Comparison of ENCODE assay signal across 4 cellular contexts in genomic region chr7:7542251-7542835, GRCh38.
TF ChIP-seq lines count a peak whose summit lies in the region.

No MANE protein-coding gene starts in this region.

TF ChIP-seq in A549, 52 proteins besides CTCF, POLR2A, EP300 and RAD21:
- no peak for TF ChIP-seq HMGXB4 (CRISPR knock-in tag; IDR thresholded peaks at IDR 0.05; ENCODE audit: borderline replicate concordance)
- no peak for TF ChIP-seq POLR2AphosphoS2 (conservative IDR thresholded peaks at IDR 0.05; ENCODE audit: low read length)
- no peak for TF ChIP-seq TP53 (CRISPR knock-in tag; IDR thresholded peaks at IDR 0.05)
- TF ChIP-seq FOSB (CRISPR knock-in tag; IDR thresholded peaks at IDR 0.05), result no peak
- TF ChIP-seq CEBPB (IDR thresholded peaks at IDR 0.05), result peak; percentile 69 to 70

TF ChIP-seq in IMR-90, 13 proteins besides CTCF, POLR2A, EP300 and RAD21:
- TF ChIP-seq SMC3 (IDR thresholded peaks at IDR 0.05; ENCODE audit: low read depth, low read length), result no peak
- TF ChIP-seq CHD1 (IDR thresholded peaks at IDR 0.05; ENCODE audit: low read depth, low read length), result no peak
- no peak for TF ChIP-seq MAZ (IDR thresholded peaks at IDR 0.05; ENCODE audit: borderline replicate concordance, low read depth, low read length)
- peak; percentile 39; the same call in 1 of the 2 replicates for TF ChIP-seq CEBPB (IDR thresholded peaks at IDR 0.05; ENCODE audit: low read depth, low read length)
- no peak for TF ChIP-seq NFE2L2 (IDR thresholded peaks at IDR 0.05; ENCODE audit: low read depth, low read length)
- no peak for TF ChIP-seq RCOR1 (IDR thresholded peaks at IDR 0.05; ENCODE audit: insufficient replicate concordance, low read length)
- no peak for TF ChIP-seq RFX5 (IDR thresholded peaks at IDR 0.05; ENCODE audit: low read depth, low read length)
- no peak for TF ChIP-seq USF2 (IDR thresholded peaks at IDR 0.05; ENCODE audit: low read depth, low read length)

TF ChIP-seq in K562, 482 proteins besides CTCF, POLR2A, EP300 and RAD21:
- TF ChIP-seq ZNF121 (CRISPR knock-in tag; conservative IDR thresholded peaks at IDR 0.05) (no peak), CEBPG (CRISPR knock-in tag; IDR thresholded peaks at IDR 0.05) (no peak), CEBPG (tag; conservative IDR thresholded peaks at IDR 0.05 in 1 of 2, IDR thresholded peaks at IDR 0.05 in 1 of 2) (peak in 1 of 2 experiments; percentile 56; a peak in 2 of 4 replicates), CSDE1 (IDR thresholded peaks at IDR 0.05) (no peak), E2F6 (IDR thresholded peaks at IDR 0.05; ENCODE audit: borderline replicate concordance in 1 of 2, extremely low read depth in 1 of 2, insufficient read depth in 1 of 2, insufficient read length in 1 of 2, low read depth in 1 of 2, low read length in 1 of 2, poor library complexity in 1 of 2, severe bottlenecking in 1 of 2) (no peak), ZNF197 (CRISPR knock-in tag; IDR thresholded peaks at IDR 0.05; ENCODE audit: low read depth) (no peak), YY1 (IDR thresholded peaks at IDR 0.05; ENCODE audit: borderline replicate concordance in 1 of 3, control insufficient read depth in 1 of 3, extremely low read depth in 1 of 3, insufficient read depth in 3 of 3, insufficient read length in 1 of 3, insufficient replicate concordance in 2 of 3, low read depth in 1 of 3, low read length in 2 of 3) (no peak), MED1 (CRISPR knock-in tag; IDR thresholded peaks at IDR 0.05; ENCODE audit: borderline replicate concordance) (no peak), CEBPB (tag; IDR thresholded peaks at IDR 0.05) (peak; percentile 36; the same call in 1 of the 2 replicates), ZNF639 (CRISPR knock-in tag; conservative IDR thresholded peaks at IDR 0.05 in 1 of 2, IDR thresholded peaks at IDR 0.05 in 1 of 2) (no peak), TAF1 (IDR thresholded peaks at IDR 0.05; ENCODE audit: control insufficient read depth, extremely low read depth, insufficient read depth, low read length, severe bottlenecking) (no peak), RBM39 (optimal IDR thresholded peaks at IDR 0.05; ENCODE audit: low read depth, low read length) (no peak)

TF ChIP-seq in liver, 16 proteins besides CTCF, POLR2A, EP300 and RAD21:
- TF ChIP-seq RXRA (IDR thresholded peaks at IDR 0.05) (peak; percentile 7 to 54), FOXA2 (IDR thresholded peaks at IDR 0.05) (peak; percentile 55), HNF4G (IDR thresholded peaks at IDR 0.05) (no peak), ZBTB33 (IDR thresholded peaks at IDR 0.05) (no peak), YY1 (IDR thresholded peaks at IDR 0.05) (peak; percentile 30), HNF4A (conservative IDR thresholded peaks at IDR 0.05) (peak in 1 of 2 donors; percentile 34)
